19 cellular contexts compared by ENCODE assay signal in genomic region chr19:48213959-48214358, GRCh38. TPM values are rescaled to one million over a fixed set of nuclear protein-coding genes. Genes with fewer than 3 reads are reported as not detected.
DNase-seq lines count a peak whose midpoint lies in the region; ATAC-seq and TF ChIP-seq lines count a peak whose summit lies in the region.
"Had no signal": no experiment of that assay in that cellular context is flagged by ENCODE, and none has a peak within 500 bp of the region (broad histone marks: within the 10 kb centered on the region; RNA-seq: fewer than 3 reads in every experiment).

No MANE protein-coding gene starts in this region.

- no peak overlapping the region for H3K4me3 Mint-ChIP-seq in activated T-cell treated with anti-CD3 and anti-CD28 coated beads, Interleukin-2, amount 50 U/mL, for 24 hours
- no peak overlapping the region for H3K4me3 Mint-ChIP-seq in activated T-cell treated with anti-CD3 and anti-CD28 coated beads, Interleukin-2, amount 50 U/mL, for 4 hours
- H3K4me3 Mint-ChIP-seq: CD4-positive, alpha-beta T cell; HFFc6 had no signal

- H3K79me1 ChIP-seq in mesenchymal stem cell (replicated peaks; ENCODE audit: low read length, poor library complexity, severe bottlenecking): no peaks in the 10 kb centered on the region

- H3K23ac ChIP-seq in mesenchymal stem cell (ENCODE audit: low read length in 2 of 2): no peak overlapping the region

- no peak overlapping the region for H2AK5ac ChIP-seq in mesenchymal stem cell (ENCODE audit: low read length, severe bottlenecking)

- no peak overlapping the region for H3K14ac ChIP-seq in mesenchymal stem cell (ENCODE audit: low read length in 2 of 2)

- no peak overlapping the region for H3K4ac ChIP-seq in mesenchymal stem cell (ENCODE audit: low read depth in 1 of 2, low read length in 2 of 2)

- H4K91ac ChIP-seq in mesenchymal stem cell (ENCODE audit: low read length): no peak overlapping the region

- peaks cover 91% of the 10 kb centered on the region for H3K36me3 Mint-ChIP-seq in activated T-cell treated with anti-CD3 and anti-CD28 coated beads, Interleukin-2, amount 50 U/mL, for 24 hours (ENCODE audit: low read depth)
- H3K36me3 Mint-ChIP-seq in activated T-cell treated with anti-CD3 and anti-CD28 coated beads, Interleukin-2, amount 50 U/mL, for 4 hours (ENCODE audit: insufficient read depth): peaks cover 48% of the 10 kb centered on the region

- ATAC-seq in activated T-cell treated with anti-CD3 and anti-CD28 coated beads, Interleukin-2, amount 50 U/mL, for 4 hours: no peak
- ATAC-seq in GM18519 (IDR thresholded peaks at IDR 0.05; ENCODE audit: low FRiP score, unreplicated experiment) (no peak), GM19324 (IDR thresholded peaks at IDR 0.05; ENCODE audit: low FRiP score, unreplicated experiment) (no peak)
- ATAC-seq: HepG2 had no signal

- peaks cover 29% of the 10 kb centered on the region for H3K4me1 Mint-ChIP-seq in activated T-cell treated with anti-CD3 and anti-CD28 coated beads, Interleukin-2, amount 50 U/mL, for 24 hours (ENCODE audit: low read depth)
- H3K4me1 Mint-ChIP-seq in activated T-cell treated with anti-CD3 and anti-CD28 coated beads, Interleukin-2, amount 50 U/mL, for 4 hours (ENCODE audit: low read depth): peaks cover 9% of the 10 kb centered on the region

- no peak for TF ChIP-seq CTCF in brain microvascular endothelial cell (IDR thresholded peaks at IDR 0.05; ENCODE audit: low read depth, low read length, missing control alignments)

- no peak overlapping the region for H3K18ac ChIP-seq in mesenchymal stem cell (ENCODE audit: low read depth in 1 of 2, low read length in 2 of 2)

- 96% methylated on average over 5 of the region's 5 CpGs for WGBS in mesenchymal stem cell

- no peak overlapping the region for H2BK12ac ChIP-seq in mesenchymal stem cell (ENCODE audit: low read length in 2 of 2)

- H3K27ac ChIP-seq in brain microvascular endothelial cell (no peak overlapping the region), mesenchymal stem cell (ENCODE audit: low read length, poor library complexity, severe bottlenecking) (no peak overlapping the region)
- H3K27ac ChIP-seq: BLaER1 had no signal

- no peak for DNase-seq in activated T-cell treated with anti-CD3 and anti-CD28 coated beads, Interleukin-2, amount 50 U/mL, for 24 hours
- no peak for DNase-seq in activated T-cell treated with anti-CD3 and anti-CD28 coated beads, Interleukin-2, amount 50 U/mL, for 4 hours
- DNase-seq in brain microvascular endothelial cell: peak; percentile 27
- no peak for DNase-seq in mesenchymal stem cell
- no peak for DNase-seq in cerebellar cortex (ENCODE audit: low spot score)
- DNase-seq in NCI-H1092 treated with DMSO at 0.1 percent for 48 hours (lab: John Stamatoyannopoulos, UW): no peak
- DNase-seq: 8988T; AML-193; CD4-positive, alpha-beta T cell; COR-L47; DMS153; DMS79 treated with DMSO at 0.1 percent for 48 hours; EL; HCEC 1CT; HFFc6 had no signal

- no peak overlapping the region for H2AFZ ChIP-seq in mesenchymal stem cell (ENCODE audit: low read depth, low read length)

- H3K4me3 ChIP-seq in brain microvascular endothelial cell (ENCODE audit: low read depth, low read length) (no peak overlapping the region), mesenchymal stem cell (ENCODE audit: insufficient read depth in 1 of 2, low read depth in 1 of 2, low read length in 2 of 2) (no peak overlapping the region)
- H3K4me3 ChIP-seq: BLaER1 had no signal

- H2BK15ac ChIP-seq in mesenchymal stem cell (ENCODE audit: low read depth, poor library complexity, severe bottlenecking): no peak overlapping the region

- H3K27me3 ChIP-seq in brain microvascular endothelial cell (replicated peaks) (no peaks in the 10 kb centered on the region), mesenchymal stem cell (ENCODE audit: control insufficient read depth in 1 of 2, insufficient read depth in 1 of 2, low read length in 2 of 2) (no peaks in the 10 kb centered on the region)
- H3K27me3 ChIP-seq: BLaER1 had no signal

- no peaks in the 10 kb centered on the region for H3K36me3 ChIP-seq in brain microvascular endothelial cell (replicated peaks)
- peaks cover 7 to 28% of the 10 kb centered on the region in 2 experiments for H3K36me3 ChIP-seq in mesenchymal stem cell (ENCODE audit: control insufficient read depth in 1 of 2, insufficient read depth in 2 of 2, low read depth in 1 of 2, low read length in 2 of 2)

- no peak overlapping the region for H4K8ac ChIP-seq in mesenchymal stem cell (ENCODE audit: low read length)

- H2BK5ac ChIP-seq in mesenchymal stem cell (ENCODE audit: low read depth, low read length, poor library complexity, severe bottlenecking): no peak overlapping the region

- peak overlapping the region; percentile 19 for H3K4me2 ChIP-seq in mesenchymal stem cell (ENCODE audit: low read length, poor library complexity, severe bottlenecking)
- H3K4me2 ChIP-seq: BLaER1 had no signal

- in situ Hi-C loops in brain microvascular endothelial cell (cut with HindIII; ENCODE audit: low pct_ligation_motif_present, low sequenced_read_pairs): no loop called here

- peak overlapping the region; percentile 60 for H3K27ac Mint-ChIP-seq in activated T-cell treated with anti-CD3 and anti-CD28 coated beads, Interleukin-2, amount 50 U/mL, for 24 hours
- H3K27ac Mint-ChIP-seq: CD4-positive, alpha-beta T cell; HFFc6 had no signal

- H3K9ac ChIP-seq in mesenchymal stem cell (ENCODE audit: low read length): no peak overlapping the region
- H3K9ac ChIP-seq: BLaER1 had no signal

- no peaks in the 10 kb centered on the region for H3K9me3 Mint-ChIP-seq in activated T-cell treated with anti-CD3 and anti-CD28 coated beads, Interleukin-2, amount 50 U/mL, for 24 hours
- H3K9me3 Mint-ChIP-seq in activated T-cell treated with anti-CD3 and anti-CD28 coated beads, Interleukin-2, amount 50 U/mL, for 4 hours: no peaks in the 10 kb centered on the region
- H3K9me3 Mint-ChIP-seq: CD4-positive, alpha-beta T cell; HFFc6 had no signal

- H3K9me3 ChIP-seq in mesenchymal stem cell (ENCODE audit: control insufficient read depth, low read length): no peaks in the 10 kb centered on the region
- H3K9me3 ChIP-seq: BLaER1 had no signal

- no peak overlapping the region for H2BK120ac ChIP-seq in mesenchymal stem cell (ENCODE audit: low read depth, low read length)

- peaks cover 11% of the 10 kb centered on the region for H3K4me1 ChIP-seq in mesenchymal stem cell (ENCODE audit: control insufficient read depth, insufficient read depth, low read depth, low read length)

- no peaks in the 10 kb centered on the region for H3K27me3 Mint-ChIP-seq in activated T-cell treated with anti-CD3 and anti-CD28 coated beads, Interleukin-2, amount 50 U/mL, for 24 hours
- no peaks in the 10 kb centered on the region for H3K27me3 Mint-ChIP-seq in activated T-cell treated with anti-CD3 and anti-CD28 coated beads, Interleukin-2, amount 50 U/mL, for 4 hours (ENCODE audit: low read depth)
- H3K27me3 Mint-ChIP-seq: CD4-positive, alpha-beta T cell had no signal

RNA-seq across cellular contexts. Expression of gene CARD8, which starts 41.8 kb away (rescaled TPM):
- total RNA-seq in activated T-cell treated with anti-CD3 and anti-CD28 coated beads, Interleukin-2, amount 50 U/mL, for 4 hours: 10 to 100 TPM; 47.6 to 55.1 (median 51.3) TPM
- 29.2 TPM for polyA plus RNA-seq in mesenchymal stem cell (2013, experiment 1 of 2)
- 28.7 TPM for polyA plus RNA-seq in mesenchymal stem cell (2013, experiment 2 of 2)

RNA-seq across cellular contexts. Expression of gene ZSWIM9, which starts 43.5 kb away (rescaled TPM):
- total RNA-seq in activated T-cell treated with anti-CD3 and anti-CD28 coated beads, Interleukin-2, amount 50 U/mL, for 4 hours: 1 to 10 TPM; 6.0 to 6.7 (median 6.5) TPM
- polyA plus RNA-seq in mesenchymal stem cell (2013, experiment 1 of 2): 2.1 TPM
- 2.1 TPM for polyA plus RNA-seq in mesenchymal stem cell (2013, experiment 2 of 2)

RNA-seq across cellular contexts. Expression of gene LIG1, which starts 43.8 kb away (rescaled TPM):
- 100 to 1,000 TPM in 2 of 3 donors, 10 to 100 TPM in 1; 77.5 to 103 (median 102) TPM for total RNA-seq in activated T-cell treated with anti-CD3 and anti-CD28 coated beads, Interleukin-2, amount 50 U/mL, for 4 hours
- polyA plus RNA-seq in mesenchymal stem cell (2013, experiment 1 of 2): 8.7 TPM
- polyA plus RNA-seq in mesenchymal stem cell (2013, experiment 2 of 2): 8.4 TPM

RNA-seq across cellular contexts. Expression of gene ZNF114, which starts 55.9 kb away (rescaled TPM):
- under 1 TPM in 2 of 3 donors, not detected in 1; 0.10 to 0.18 TPM for total RNA-seq in activated T-cell treated with anti-CD3 and anti-CD28 coated beads, Interleukin-2, amount 50 U/mL, for 4 hours
- polyA plus RNA-seq in mesenchymal stem cell (2013, experiment 1 of 2): 0.43 TPM
- polyA plus RNA-seq in mesenchymal stem cell (2013, experiment 2 of 2): 0.42 TPM
- total RNA-seq: CD4-positive, alpha-beta T cell had no signal
